ENCODE assay signal across 1 cellular context in genomic region chr2:226078656-226079055, GRCh38.
A peak's percentile ranks its signal among the peaks of the same experiment; 100 is the strongest.
TF ChIP-seq lines count a peak whose summit lies in the region.

No MANE protein-coding gene starts in this region.

TF ChIP-seq in HCT116, 20 proteins besides CTCF, POLR2A, EP300 and RAD21 (continued from another document):
- TF ChIP-seq ZBTB33 (IDR thresholded peaks at IDR 0.05; ENCODE audit: extremely low read depth, insufficient replicate concordance, low read length): no peak
- TF ChIP-seq SP1 (IDR thresholded peaks at IDR 0.05; ENCODE audit: low read depth): peak; percentile 35; the same call in 1 of the 2 replicates
- TF ChIP-seq JUND (IDR thresholded peaks at IDR 0.05): no peak
